ENCODE assay signal across 1 cellular context in genomic region chr17:19458481-19458880, GRCh38. TPM values are rescaled to one million over a fixed set of nuclear protein-coding genes. Genes with fewer than 3 reads are reported as not detected.
"Had no signal": no experiment of that assay in that cellular context is flagged by ENCODE, and none has a peak within 500 bp of the region (broad histone marks: within the 10 kb centered on the region; RNA-seq: fewer than 3 reads in every experiment).

No MANE protein-coding gene starts in this region.

RNA-seq across cellular contexts. Expression of gene RNF112, which starts 47.4 kb away (rescaled TPM):
- total RNA-seq: activated T-helper 1 cell treated with anti-CD3 and anti-CD28 coated beads, Interleukin-12 subunit alpha, Interleukin-12 subunit beta, Interleukin-2, Interleukin-4 antibody, amounts not matched to agents 30 ng/mL and 10 ng/mL and 1 ng/mL, durations not matched to agents 14 hours and 24 hours and 36 hours had no signal
